9 cellular contexts compared by ENCODE assay signal in the genomic region with DNA sequence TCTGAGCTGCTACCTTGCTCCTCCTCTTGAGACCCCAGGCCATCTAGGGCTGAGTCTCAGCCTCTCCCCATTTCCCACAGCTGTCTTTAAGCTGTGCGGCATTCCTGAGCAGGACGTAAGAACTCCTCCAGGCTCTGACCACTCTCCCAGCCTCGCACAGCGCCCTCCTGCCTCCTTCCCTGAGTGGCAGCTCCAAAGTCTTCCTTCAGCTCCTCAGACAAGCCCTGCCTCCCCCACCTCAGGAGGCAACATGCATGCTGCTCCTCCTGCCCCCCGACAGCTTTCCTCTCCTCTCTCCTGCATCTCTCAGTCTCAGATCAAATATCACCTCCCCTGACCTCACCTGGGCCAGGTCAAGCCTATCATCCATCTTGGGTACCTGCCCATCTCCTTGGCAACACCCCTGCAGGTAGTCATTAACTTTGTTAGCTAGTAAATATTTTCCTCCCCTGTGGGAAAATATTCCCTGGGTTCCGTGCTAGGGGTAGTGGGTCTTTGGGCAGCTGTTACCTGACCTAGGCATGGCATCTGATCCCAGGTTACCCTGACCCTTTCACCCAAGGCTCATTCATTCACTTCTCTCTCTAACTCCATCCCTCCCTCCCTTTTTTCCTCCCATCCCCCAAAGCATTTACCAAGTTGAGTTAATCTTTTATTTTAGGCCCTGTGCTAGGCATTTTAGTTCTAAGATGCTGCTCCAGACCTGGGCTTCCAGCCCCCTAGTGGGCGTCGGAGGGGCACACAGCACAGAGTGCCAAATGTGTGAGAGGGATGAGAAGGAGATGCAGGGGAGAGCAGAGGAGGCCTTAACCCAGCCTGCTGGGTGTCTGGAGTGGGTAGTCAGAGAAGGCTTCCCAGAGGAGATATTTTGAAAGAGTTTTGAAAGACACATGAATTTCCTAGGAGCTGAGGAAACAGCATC.
DNase-seq lines count a peak whose midpoint lies in the region; ATAC-seq and TF ChIP-seq lines count a peak whose summit lies in the region.
"Had no signal": no experiment of that assay in that cellular context is flagged by ENCODE, and none has a peak within 500 bp of the region (broad histone marks: within the 10 kb centered on the region; RNA-seq: fewer than 3 reads in every experiment).

No MANE protein-coding gene starts in this region.

- TF ChIP-seq POLR2A in HCT116 (IDR thresholded peaks at IDR 0.05; ENCODE audit: borderline replicate concordance, extremely low read depth, insufficient read depth, insufficient read length), result no peak

- BruUV-seq in HCT116 (replicated peaks; lab: Mats Ljungman, UMichigan), result no TSS peak
- no TSS peak for BruUV-seq in mammary epithelial cell (replicated peaks; lab: Mats Ljungman, UMichigan)

- H3K27me3 ChIP-seq in HCT116 (ENCODE audit: insufficient read depth, low read length) (no peaks in the 10 kb centered on the region), mammary epithelial cell (ENCODE audit: insufficient read depth, low read length) (no peaks in the 10 kb centered on the region), neural cell (ENCODE audit: insufficient read depth, low read depth, low read length) (no peaks in the 10 kb centered on the region)

- RAD21 ChIA-PET in HCT116 (lab: Charles Lee; ENCODE audit: low non-redundant PET in 1 of 2, low total read pairs in 2 of 2, uncharacterized antibody in 2 of 2, unreplicated experiment in 2 of 2), result no interaction called here

- DNase-seq in NCI-H2227 (lab: John Stamatoyannopoulos, UW; ENCODE audit: unreplicated experiment) (peak; percentile 20), NCI-H2227 treated with DMSO at 0.1 percent for 48 hours (lab: John Stamatoyannopoulos, UW) (no peak), HCT116 (ENCODE audit: low read depth, low spot score) (no peak), mammary epithelial cell (no peak)
- no peak for DNase-seq in activated T-helper 1 cell treated with anti-CD3 and anti-CD28 coated beads, Interleukin-12 subunit alpha, Interleukin-12 subunit beta, Interleukin-2, Interleukin-4 antibody, amounts not matched to agents 30 ng/mL and 10 ng/mL and 1 ng/mL, durations not matched to agents 14 hours and 24 hours and 36 hours (ENCODE audit: low spot score)
- DNase-seq: C1 segment of cervical spinal cord had no signal

- CTCF ChIA-PET in HCT116 (lab: Charles Lee), result no interaction called here
- CTCF ChIA-PET in mammary epithelial cell (lab: Charles Lee; ENCODE audit: low non-redundant PET), result no interaction called here

- WGBS in mammary epithelial cell (ENCODE audit: low coverage, missing lambda C conversion rate), result 20% methylated on average over 7 of the region's 8 CpGs

- H2AFZ ChIP-seq in HCT116 (ENCODE audit: low read depth, low read length, poor library complexity, severe bottlenecking), result no peak overlapping the region
- no peak overlapping the region for H2AFZ ChIP-seq in mammary epithelial cell (ENCODE audit: low read depth, low read length)
- no peak overlapping the region for H2AFZ ChIP-seq in neural cell (ENCODE audit: low read depth, low read length)

- no peaks in the 10 kb centered on the region for H3K79me2 ChIP-seq in HCT116 (ENCODE audit: insufficient read depth, low read length)
- no peaks in the 10 kb centered on the region for H3K79me2 ChIP-seq in mammary epithelial cell (ENCODE audit: insufficient read depth, low read length)
- no peaks in the 10 kb centered on the region for H3K79me2 ChIP-seq in neural cell (replicated peaks; ENCODE audit: insufficient read depth, low read length)

- dilution Hi-C loops in mammary epithelial cell (cut with HindIII; ENCODE audit: low sequenced_read_pairs), result no loop called here

- H3K4me3 Mint-ChIP-seq in activated T-helper 17 cell treated with anti-CD3 and anti-CD28 coated beads, Interleukin-2, amount 50 U/mL, for 72 hours, result no peak overlapping the region
- no peak overlapping the region for H3K4me3 Mint-ChIP-seq in activated T-helper 1 cell treated with anti-CD3 and anti-CD28 coated beads, Interleukin-12 subunit alpha, Interleukin-12 subunit beta, Interleukin-2, Interleukin-4 antibody, amounts not matched to agents 30 ng/mL and 10 ng/mL and 1 ng/mL, durations not matched to agents 14 hours and 24 hours and 36 hours

- no peaks in the 10 kb centered on the region for H3K9me3 ChIP-seq in HCT116 (ENCODE audit: control insufficient read depth in 1 of 2, insufficient read depth in 1 of 2, low read depth in 1 of 2, low read length in 2 of 2)
- no peaks in the 10 kb centered on the region for H3K9me3 ChIP-seq in mammary epithelial cell (replicated peaks; ENCODE audit: insufficient read depth, low read length)
- H3K9me3 ChIP-seq in neural cell (ENCODE audit: low read length), result no peaks in the 10 kb centered on the region

- no peak for TF ChIP-seq EP300 in neural cell (conservative IDR thresholded peaks at IDR 0.05; ENCODE audit: poor library complexity, severe bottlenecking)

- in situ Hi-C loops in mammary epithelial cell (cut with MboI; ENCODE audit: low sequenced_read_pairs in 2 of 2), result no loop called here

- H3F3A ChIP-seq in neural cell (ENCODE audit: insufficient read depth, low read length, poor library complexity, severe bottlenecking), result no peaks in the 10 kb centered on the region

- H3K4me1 Mint-ChIP-seq in activated T-helper 17 cell treated with anti-CD3 and anti-CD28 coated beads, Interleukin-2, amount 50 U/mL, for 72 hours, result no peaks in the 10 kb centered on the region
- no peaks in the 10 kb centered on the region for H3K4me1 Mint-ChIP-seq in activated T-helper 1 cell treated with anti-CD3 and anti-CD28 coated beads, Interleukin-12 subunit alpha, Interleukin-12 subunit beta, Interleukin-2, Interleukin-4 antibody, amounts not matched to agents 30 ng/mL and 10 ng/mL and 1 ng/mL, durations not matched to agents 14 hours and 24 hours and 36 hours (ENCODE audit: low read depth)

- H3K4me2 ChIP-seq in HCT116 (ENCODE audit: low read length) (no peak overlapping the region), mammary epithelial cell (ENCODE audit: insufficient read depth, low read depth, low read length) (no peak overlapping the region), neural cell (ENCODE audit: low read length) (no peak overlapping the region)

- ATAC-seq in HCT116, result peak; percentile 88
- ATAC-seq in HG03460 (IDR thresholded peaks at IDR 0.05; ENCODE audit: unreplicated experiment), result no peak
- no peak for ATAC-seq in activated T-helper 17 cell treated with anti-CD3 and anti-CD28 coated beads, Interleukin-2, amount 50 U/mL, for 72 hours (replicated peaks)

- H3K9me2 ChIP-seq in HCT116 (ENCODE audit: insufficient read depth) (no peaks in the 10 kb centered on the region), neural cell (ENCODE audit: insufficient read depth, low read length) (no peaks in the 10 kb centered on the region)

- H3K36me3 ChIP-seq in HCT116 (ENCODE audit: control insufficient read depth in 1 of 2, insufficient read depth in 2 of 2, low read length in 2 of 2) (no peaks in the 10 kb centered on the region), mammary epithelial cell (ENCODE audit: insufficient read depth, low read length) (no peaks in the 10 kb centered on the region), neural cell (ENCODE audit: insufficient read depth, low read length) (no peaks in the 10 kb centered on the region)

- H3K4me1 ChIP-seq in HCT116 (ENCODE audit: control insufficient read depth in 1 of 2, insufficient read depth in 2 of 2, low read length in 2 of 2) (no peaks in the 10 kb centered on the region), mammary epithelial cell (ENCODE audit: insufficient read depth, low read length) (no peaks in the 10 kb centered on the region)

- peaks cover 32% of the 10 kb centered on the region for H3K27me3 Mint-ChIP-seq in activated T-helper 17 cell treated with anti-CD3 and anti-CD28 coated beads, Interleukin-2, amount 50 U/mL, for 72 hours
- H3K27me3 Mint-ChIP-seq in activated T-helper 1 cell treated with anti-CD3 and anti-CD28 coated beads, Interleukin-12 subunit alpha, Interleukin-12 subunit beta, Interleukin-2, Interleukin-4 antibody, amounts not matched to agents 30 ng/mL and 10 ng/mL and 1 ng/mL, durations not matched to agents 14 hours and 24 hours and 36 hours (ENCODE audit: insufficient read depth), result peaks cover 8% of the 10 kb centered on the region

- POLR2A ChIA-PET in HCT116 (lab: Charles Lee), result no interaction called here

- no peak overlapping the region for H3K9ac ChIP-seq in HCT116 (ENCODE audit: low read length)
- no peak overlapping the region for H3K9ac ChIP-seq in mammary epithelial cell (ENCODE audit: insufficient read depth, low read length)
- H3K9ac ChIP-seq in neural cell (ENCODE audit: low read length), result no peak overlapping the region

- intact Hi-C loops in HCT116 (cut with micrococcal nuclease), result no loop called here
- intact Hi-C loops in mammary epithelial cell (cut with micrococcal nuclease), result no loop called here
- intact Hi-C loops in activated T-helper 1 cell treated with anti-CD3 and anti-CD28 coated beads, Interleukin-12 subunit alpha, Interleukin-12 subunit beta, Interleukin-2, Interleukin-4 antibody, amounts not matched to agents 30 ng/mL and 10 ng/mL and 1 ng/mL, durations not matched to agents 14 hours and 24 hours and 36 hours (cut with micrococcal nuclease), result no loop called here

- no peaks in the 10 kb centered on the region for H4K20me1 ChIP-seq in HCT116 (ENCODE audit: insufficient read depth)
- no peaks in the 10 kb centered on the region for H4K20me1 ChIP-seq in mammary epithelial cell (ENCODE audit: insufficient read depth, low read length)
- H4K20me1 ChIP-seq in neural cell (ENCODE audit: insufficient read depth), result no peaks in the 10 kb centered on the region

- H3K27ac ChIP-seq in HCT116 (ENCODE audit: low read depth, low read length) (no peak overlapping the region), mammary epithelial cell (ENCODE audit: insufficient read depth, low read depth, low read length) (no peak overlapping the region), neural cell (ENCODE audit: low read length) (no peak overlapping the region)

- TF ChIP-seq RAD21 in HCT116 (IDR thresholded peaks at IDR 0.05; ENCODE audit: low read depth), result peak; percentile 47; the same call in 1 of the 2 replicates
- no peak for TF ChIP-seq RAD21 in neural cell (conservative IDR thresholded peaks at IDR 0.05)

- H3K27ac Mint-ChIP-seq in activated T-helper 17 cell treated with anti-CD3 and anti-CD28 coated beads, Interleukin-2, amount 50 U/mL, for 72 hours, result no peak overlapping the region
- H3K27ac Mint-ChIP-seq in activated T-helper 1 cell treated with anti-CD3 and anti-CD28 coated beads, Interleukin-12 subunit alpha, Interleukin-12 subunit beta, Interleukin-2, Interleukin-4 antibody, amounts not matched to agents 30 ng/mL and 10 ng/mL and 1 ng/mL, durations not matched to agents 14 hours and 24 hours and 36 hours, result no peak overlapping the region

- H3K9me3 Mint-ChIP-seq in activated T-helper 17 cell treated with anti-CD3 and anti-CD28 coated beads, Interleukin-2, amount 50 U/mL, for 72 hours, result peaks cover 6% of the 10 kb centered on the region
- H3K9me3 Mint-ChIP-seq in activated T-helper 1 cell treated with anti-CD3 and anti-CD28 coated beads, Interleukin-12 subunit alpha, Interleukin-12 subunit beta, Interleukin-2, Interleukin-4 antibody, amounts not matched to agents 30 ng/mL and 10 ng/mL and 1 ng/mL, durations not matched to agents 14 hours and 24 hours and 36 hours, result peaks cover 10% of the 10 kb centered on the region

- TF ChIP-seq CTCF in HCT116 (IDR thresholded peaks at IDR 0.05 in 2 of 3, conservative IDR thresholded peaks at IDR 0.05 in 1 of 3; ENCODE audit: borderline replicate concordance in 1 of 3, insufficient read depth in 1 of 3, low read depth in 2 of 3, low read length in 2 of 3) (peak in 2 of 3 experiments; percentile 70 to 77; a peak in 4 of 6 replicates), mammary epithelial cell (conservative IDR thresholded peaks at IDR 0.05 in 1 of 2, IDR thresholded peaks at IDR 0.05 in 1 of 2; ENCODE audit: extremely low read depth in 1 of 2, insufficient read depth in 1 of 2, low read depth in 1 of 2, low read length in 2 of 2) (peak; percentile 39 to 42), neural cell (IDR thresholded peaks at IDR 0.05; ENCODE audit: poor library complexity, severe bottlenecking) (peak; percentile 23)

- no peaks in the 10 kb centered on the region for H3K36me3 Mint-ChIP-seq in activated T-helper 17 cell treated with anti-CD3 and anti-CD28 coated beads, Interleukin-2, amount 50 U/mL, for 72 hours (ENCODE audit: low read depth)
- no peaks in the 10 kb centered on the region for H3K36me3 Mint-ChIP-seq in activated T-helper 1 cell treated with anti-CD3 and anti-CD28 coated beads, Interleukin-12 subunit alpha, Interleukin-12 subunit beta, Interleukin-2, Interleukin-4 antibody, amounts not matched to agents 30 ng/mL and 10 ng/mL and 1 ng/mL, durations not matched to agents 14 hours and 24 hours and 36 hours (ENCODE audit: low read depth)

- H3K4me3 ChIP-seq in HCT116 (replicated peaks in 1 of 2; ENCODE audit: low read depth in 1 of 2, low read length in 2 of 2) (no peak overlapping the region), mammary epithelial cell (replicated peaks in 1 of 3; ENCODE audit: insufficient read depth in 1 of 3, low read depth in 2 of 3, low read length in 3 of 3) (no peak overlapping the region), neural cell (ENCODE audit: low read length) (no peak overlapping the region)

Comparison
In these comparisons a context has a peak if more than half of its experiments do, and no peak if none do; other contexts are left out.
1. CTCF ChIP-seq: peak in every context shown above with its lines; median percentile 74 in HCT116; 40 in mammary epithelial cell; 23 in neural cell.